9 cellular contexts compared by ENCODE assay signal in the genomic region with DNA sequence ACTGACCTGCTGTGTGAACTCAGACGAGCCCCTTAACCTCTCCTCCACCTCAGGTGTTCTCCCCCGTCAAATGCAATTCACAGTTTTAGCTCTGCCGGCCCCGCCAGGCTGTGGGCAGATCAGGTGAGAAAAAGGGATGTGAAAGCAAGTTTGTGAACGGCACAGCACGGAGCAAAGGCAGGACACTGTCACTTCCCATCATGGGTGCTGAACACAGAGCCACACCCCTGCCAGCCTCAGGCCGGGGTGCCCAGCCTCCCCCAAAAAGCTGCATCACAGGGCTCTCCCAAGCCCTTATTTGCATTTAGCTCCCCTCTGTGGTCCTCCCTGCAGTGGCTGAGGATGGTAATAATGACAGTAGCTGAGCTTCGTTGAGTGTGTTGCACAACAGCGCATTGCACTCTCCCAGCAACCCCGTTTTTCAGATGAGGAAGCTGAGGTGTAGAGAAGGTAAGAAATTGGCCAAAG.
DNase-seq lines count a peak whose midpoint lies in the region; ATAC-seq, FAIRE-seq and TF ChIP-seq lines count a peak whose summit lies in the region.
"Had no signal": no experiment of that assay in that cellular context is flagged by ENCODE, and none has a peak within 500 bp of the region (broad histone marks: within the 10 kb centered on the region; RNA-seq: fewer than 3 reads in every experiment).

No MANE protein-coding gene starts in this region.

- H3K4me1 ChIP-seq in MM.1S (ENCODE audit: low read length) = peaks cover 25% of the 10 kb centered on the region

- H3K9me2 ChIP-seq in MM.1S (replicated peaks; ENCODE audit: insufficient read depth, low read length) = no peaks in the 10 kb centered on the region

- H3F3A ChIP-seq in MM.1S (ENCODE audit: insufficient read depth, low read length) = peaks cover 13% of the 10 kb centered on the region

- H3K27ac ChIP-seq in MM.1S (ENCODE audit: low read length) = no peak overlapping the region
- H3K27ac ChIP-seq in WERI-Rb-1 = no peak overlapping the region

- TF ChIP-seq CTCF in MM.1S (IDR thresholded peaks at IDR 0.05; ENCODE audit: low read length) = no peak
- no peak for TF ChIP-seq CTCF in WERI-Rb-1 (IDR thresholded peaks at IDR 0.05; ENCODE audit: low read depth, low read length)

- no peak overlapping the region for H3K9ac ChIP-seq in MM.1S (ENCODE audit: low read length)

- H3K4me3 ChIP-seq in MM.1S (ENCODE audit: low read length) (no peak overlapping the region), WERI-Rb-1 (ENCODE audit: low read depth, low read length) (no peak overlapping the region)
- H3K4me3 ChIP-seq: smooth muscle cell had no signal

- H3K4me2 ChIP-seq in MM.1S (ENCODE audit: low read depth, low read length) = peak overlapping the region; percentile 40
- H3K4me2 ChIP-seq: smooth muscle cell had no signal

- no peak overlapping the region for H2AFZ ChIP-seq in MM.1S (ENCODE audit: low read length)

- H3K27me3 ChIP-seq in MM.1S (replicated peaks; ENCODE audit: insufficient read depth, low read length) (peaks cover 94% of the 10 kb centered on the region), WERI-Rb-1 (ENCODE audit: insufficient read depth, low read depth, severe bottlenecking) (no peaks in the 10 kb centered on the region)

- H3K79me2 ChIP-seq in MM.1S (ENCODE audit: low read length) = no peaks in the 10 kb centered on the region

- DNase-seq in GM18507 (ENCODE audit: extremely low spot score, insufficient read length, low read depth) = peak; percentile 60
- DNase-seq in MM.1S = peak; percentile 45
- DNase-seq in left lobe of liver (ENCODE audit: low spot score) = no peak
- no peak for DNase-seq in AG08395 (ENCODE audit: low spot score)
- no peak for DNase-seq in HTR-8/SVneo (ENCODE audit: insufficient read length, low spot score)
- DNase-seq in WERI-Rb-1 = no peak
- DNase-seq in HK-2 (ENCODE audit: unreplicated experiment) = no peak

- ATAC-seq in GM21717 (IDR thresholded peaks at IDR 0.05; ENCODE audit: unreplicated experiment) (peak; percentile 77), left lobe of liver (peak; percentile 29)

- no peaks in the 10 kb centered on the region for H3K36me3 ChIP-seq in MM.1S (replicated peaks; ENCODE audit: insufficient read depth, low read length)
- H3K36me3 ChIP-seq in WERI-Rb-1 = no peaks in the 10 kb centered on the region

- peaks cover 2% of the 10 kb centered on the region; the same call in 1 of the 2 replicates for H4K20me1 ChIP-seq in MM.1S (ENCODE audit: insufficient read depth, low read length)

- peak; percentile 98 for FAIRE-seq in GM18507 (lab: Jason Lieb, UNC)
- FAIRE-seq in HTR-8/SVneo (lab: Jason Lieb, UNC) = no peak

- H3K9me3 ChIP-seq in MM.1S (replicated peaks; ENCODE audit: insufficient read depth, low read length) = no peaks in the 10 kb centered on the region
- H3K9me3 ChIP-seq in WERI-Rb-1 (ENCODE audit: severe bottlenecking) = no peaks in the 10 kb centered on the region

Comparison
In these comparisons a context has a peak if more than half of its experiments do, and no peak if none do; other contexts are left out.
1. DNase-seq: peak in GM18507 (single experiment) and MM.1S (single experiment); none in left lobe of liver (single experiment), AG08395 (single experiment), HTR-8/SVneo (single experiment), WERI-Rb-1 (single experiment) and HK-2 (single experiment).